In the genomic region with DNA sequence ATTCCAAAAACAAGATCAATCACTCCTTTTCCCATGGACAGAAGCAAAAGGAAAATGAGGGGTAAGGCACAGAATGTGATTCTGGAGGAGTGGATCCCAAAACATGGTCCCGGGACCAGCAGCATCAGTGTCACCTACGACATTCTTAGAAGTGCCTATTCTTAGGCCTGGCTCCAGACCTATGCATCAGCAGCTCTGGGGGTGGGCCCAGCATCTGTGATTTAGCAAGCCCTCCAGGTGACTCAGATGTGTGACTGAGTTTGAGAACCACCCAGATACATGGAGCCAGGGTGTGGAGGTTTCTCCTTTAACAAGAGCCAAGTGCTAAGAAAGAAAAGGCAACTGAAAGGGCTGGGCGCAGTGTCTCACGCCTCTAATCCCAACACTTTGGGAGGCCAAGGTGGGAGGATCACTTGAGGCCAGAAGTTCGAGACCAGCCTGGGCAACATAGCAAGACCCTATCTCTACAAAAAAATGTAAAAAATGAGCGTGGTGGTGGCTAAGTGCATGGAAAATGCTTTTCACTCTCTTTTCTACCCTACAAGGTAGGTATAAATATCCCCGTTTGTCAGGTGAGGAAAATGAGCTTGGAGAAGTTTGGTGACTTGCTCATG, we compare ENCODE assay signal across 1 cellular context.
TF ChIP-seq lines count a peak whose summit lies in the region.

No MANE protein-coding gene starts in this region.

TF ChIP-seq in HEK293, 187 proteins besides CTCF, POLR2A, EP300 and RAD21:
- TF ChIP-seq, protein P1, sequence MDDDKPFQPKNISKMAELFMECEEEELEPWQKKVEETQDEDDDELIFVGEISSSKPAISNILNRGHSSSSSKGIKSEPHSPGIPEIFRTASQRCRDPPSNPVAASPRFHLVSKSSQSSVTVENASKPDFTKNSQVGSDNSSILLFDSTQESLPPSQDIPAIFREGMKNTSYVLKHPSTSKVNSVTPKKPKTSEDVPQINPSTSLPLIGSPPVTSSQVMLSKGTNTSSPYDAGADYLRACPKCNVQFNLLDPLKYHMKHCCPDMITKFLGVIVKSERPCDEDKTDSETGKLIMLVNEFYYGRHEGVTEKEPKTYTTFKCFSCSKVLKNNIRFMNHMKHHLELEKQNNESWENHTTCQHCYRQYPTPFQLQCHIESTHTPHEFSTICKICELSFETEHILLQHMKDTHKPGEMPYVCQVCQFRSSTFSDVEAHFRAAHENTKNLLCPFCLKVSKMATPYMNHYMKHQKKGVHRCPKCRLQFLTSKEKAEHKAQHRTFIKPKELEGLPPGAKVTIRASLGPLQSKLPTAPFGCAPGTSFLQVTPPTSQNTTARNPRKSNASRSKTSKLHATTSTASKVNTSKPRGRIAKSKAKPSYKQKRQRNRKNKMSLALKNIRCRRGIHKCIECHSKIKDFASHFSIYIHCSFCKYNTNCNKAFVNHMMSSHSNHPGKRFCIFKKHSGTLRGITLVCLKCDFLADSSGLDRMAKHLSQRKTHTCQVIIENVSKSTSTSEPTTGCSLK (tag by site-specific recombination; IDR thresholded peaks at IDR 0.05), result no peak
- peak; percentile 73 for TF ChIP-seq ZNF121 (tag by site-specific recombination; IDR thresholded peaks at IDR 0.05)
